28 cellular contexts compared by ENCODE assay signal in genomic region chr2:134420256-134420655, GRCh38.
DNase-seq lines count a peak whose midpoint lies in the region; FAIRE-seq and TF ChIP-seq lines count a peak whose summit lies in the region.
"Had no signal": no experiment of that assay in that cellular context is flagged by ENCODE, and none has a peak within 500 bp of the region (broad histone marks: within the 10 kb centered on the region; RNA-seq: fewer than 3 reads in every experiment).

No MANE protein-coding gene starts in this region.

- H3K56ac ChIP-seq in H9 (ENCODE audit: insufficient read length, low read depth, low read length) (no peak overlapping the region), H1 (replicated peaks; ENCODE audit: insufficient read length, low read depth, low read length) (no peak overlapping the region)

- H4K5ac ChIP-seq in H9 (ENCODE audit: insufficient read length, low read depth, low read length) (no peak overlapping the region), H1 (ENCODE audit: insufficient read length, low read depth, low read length) (no peak overlapping the region)

- H3K27me3 Mint-ChIP-seq in H9 (ENCODE audit: low read depth) = no peaks in the 10 kb centered on the region
- H3K27me3 Mint-ChIP-seq: activated B cell treated with CpG ODN at 0.5 μM for 24 hours; activated CD4-positive, alpha-beta memory T cell treated with anti-CD3 and anti-CD28 coated beads, Interleukin-2, amount 10 ng/mL, durations not matched to agents 7 days and 5 days; CD4-positive, alpha-beta T cell; memory B cell; stimulated activated naive CD8-positive, alpha-beta T cell treated with anti-CD3 and anti-CD28 coated beads, Interleukin-15, amount 100 ng/mL, for 72 hours had no signal

- dilution Hi-C loops in mammary epithelial cell (cut with HindIII; ENCODE audit: low sequenced_read_pairs) = no loop called here

- H2BK120ac ChIP-seq in H9 (ENCODE audit: low read depth, low read length, poor library complexity, severe bottlenecking) (no peak overlapping the region), H1 (replicated peaks; ENCODE audit: low read depth, low read length) (no peak overlapping the region)

- H3K27ac Mint-ChIP-seq in H9 = no peak overlapping the region
- H3K27ac Mint-ChIP-seq: activated B cell treated with CpG ODN at 0.5 μM for 24 hours; activated CD4-positive, alpha-beta memory T cell treated with anti-CD3 and anti-CD28 coated beads, Interleukin-2, amount 10 ng/mL, durations not matched to agents 7 days and 5 days; CD4-positive, alpha-beta T cell; memory B cell; stimulated activated naive CD8-positive, alpha-beta T cell treated with anti-CD3 and anti-CD28 coated beads, Interleukin-15, amount 100 ng/mL, for 72 hours had no signal

- POLR2A ChIA-PET in H1 (lab: Charles Lee; ENCODE audit: partially characterized antibody) = interaction anchor here (1.0 kb wide), 1 partner anchor 8 kb away, joined by 3 read pairs; no protein-coding TSS in a partner anchor

- H4K8ac ChIP-seq in H9 (replicated peaks; ENCODE audit: insufficient read length, low read depth, low read length) (no peak overlapping the region), H1 (ENCODE audit: extremely low read depth, insufficient read depth, low read length) (no peak overlapping the region)

- H2BK20ac ChIP-seq in H9 (ENCODE audit: low read depth, low read length, poor library complexity, severe bottlenecking) = no peak overlapping the region
- H2BK20ac ChIP-seq in H1 (ENCODE audit: low read length) = no peak overlapping the region

- CTCF ChIA-PET in H1 (lab: Charles Lee; ENCODE audit: partially characterized antibody) = interaction anchor here (0.5 to 2.4 kb wide), 6 partner anchors 9 to 177 kb away, joined by 3 to 13 read pairs (median 4); no protein-coding TSS in a partner anchor
- CTCF ChIA-PET in mammary epithelial cell (lab: Charles Lee; ENCODE audit: low non-redundant PET) = no interaction called here

- TF ChIP-seq POLR2A in H1 (IDR thresholded peaks at IDR 0.05; ENCODE audit: control extremely low read depth in 1 of 2, low read depth in 2 of 2, low read length in 2 of 2) = no peak

- H3K36me3 ChIP-seq in H1 (ENCODE audit: control insufficient read depth in 2 of 4, insufficient read depth in 4 of 4, low read length in 3 of 4) (peaks cover 0 to 9% (median 4%) of the 10 kb centered on the region in 4 experiments; a peak in 3 of 8 replicates), neural cell (ENCODE audit: insufficient read depth, low read length) (no peaks in the 10 kb centered on the region), mammary epithelial cell (ENCODE audit: insufficient read depth, low read length) (no peaks in the 10 kb centered on the region)
- H3K36me3 ChIP-seq: transverse colon had no signal

- peaks cover 0 to 10% (median 4%) of the 10 kb centered on the region in 3 experiments; a peak in 4 of 7 replicates for H3K36me3 Mint-ChIP-seq in H9 (ENCODE audit: insufficient read depth in 1 of 3, low read depth in 3 of 3)

- H3K4me2 ChIP-seq in H9 (ENCODE audit: insufficient read depth, insufficient read length, low read length) (no peak overlapping the region), H1 (ENCODE audit: insufficient read depth in 1 of 2, low read depth in 2 of 2, low read length in 2 of 2) (no peak overlapping the region), neural cell (ENCODE audit: low read length) (peak overlapping the region; percentile 58), mammary epithelial cell (ENCODE audit: insufficient read depth, low read depth, low read length) (no peak overlapping the region)
- H3K4me2 ChIP-seq: SK-N-SH had no signal

- H3K9me3 Mint-ChIP-seq in H9 = no peaks in the 10 kb centered on the region
- H3K9me3 Mint-ChIP-seq: activated B cell treated with CpG ODN at 0.5 μM for 24 hours; activated CD4-positive, alpha-beta memory T cell treated with anti-CD3 and anti-CD28 coated beads, Interleukin-2, amount 10 ng/mL, durations not matched to agents 7 days and 5 days; CD4-positive, alpha-beta T cell; memory B cell; stimulated activated naive CD8-positive, alpha-beta T cell treated with anti-CD3 and anti-CD28 coated beads, Interleukin-15, amount 100 ng/mL, for 72 hours had no signal

- no peak for FAIRE-seq in H1 (lab: Jason Lieb, UNC)
- FAIRE-seq: GM12878, H54, pancreas, small intestine had no signal

- H4K20me1 ChIP-seq in H9 (ENCODE audit: control insufficient read depth, insufficient read depth, insufficient read length) (no peaks in the 10 kb centered on the region), H1 (replicated peaks in 1 of 2; ENCODE audit: control insufficient read depth in 1 of 2, insufficient read depth in 2 of 2, low read length in 2 of 2) (no peaks in the 10 kb centered on the region), neural cell (ENCODE audit: insufficient read depth) (no peaks in the 10 kb centered on the region), mammary epithelial cell (ENCODE audit: insufficient read depth, low read length) (no peaks in the 10 kb centered on the region)

- H3K23me2 ChIP-seq in H9 (ENCODE audit: insufficient read length, low read depth, low read length, poor library complexity, severe bottlenecking) (no peaks in the 10 kb centered on the region), H1 (ENCODE audit: low read depth, low read length) (no peaks in the 10 kb centered on the region)

- H3K4me3 ChIP-seq in H1 (ENCODE audit: extremely low read depth in 1 of 4, insufficient read depth in 2 of 4, low read depth in 3 of 4, low read length in 4 of 4) (no peak overlapping the region), neural cell (ENCODE audit: low read length) (peak overlapping the region; percentile 27), mammary epithelial cell (replicated peaks in 1 of 3; ENCODE audit: insufficient read depth in 1 of 3, low read depth in 2 of 3, low read length in 3 of 3) (no peak overlapping the region)
- H3K4me3 ChIP-seq: GM12878, pancreas, transverse colon had no signal

- no peaks in the 10 kb centered on the region for H3K27me3 ChIP-seq in H9 (ENCODE audit: insufficient read depth, low read length)
- H3K27me3 ChIP-seq in H1 (replicated peaks in 1 of 4; ENCODE audit: control insufficient read depth in 3 of 4, extremely low read depth in 1 of 4, insufficient read depth in 3 of 4, low read length in 3 of 4) = no peaks in the 10 kb centered on the region
- no peaks in the 10 kb centered on the region for H3K27me3 ChIP-seq in neural cell (ENCODE audit: insufficient read depth, low read depth, low read length)
- H3K27me3 ChIP-seq in mammary epithelial cell (ENCODE audit: insufficient read depth, low read length) = no peaks in the 10 kb centered on the region
- H3K27me3 ChIP-seq: pancreas, transverse colon had no signal

- intact Hi-C loops in mammary epithelial cell (cut with micrococcal nuclease) = no loop called here

- DNase-seq in H9 (peak; percentile 56), NCI-H2196 treated with DMSO at 0.1 percent for 48 hours (lab: John Stamatoyannopoulos, UW; ENCODE audit: unreplicated experiment) (peak; percentile 35), H1 (ENCODE audit: low read depth in 1 of 2, low spot score in 2 of 2) (no peak), NCI-H748 (lab: John Stamatoyannopoulos, UW; ENCODE audit: unreplicated experiment) (no peak), foreskin melanocyte (no peak), mammary epithelial cell (no peak)
- no peak for DNase-seq in activated CD4-positive, alpha-beta T cell treated with anti-CD3 and anti-CD28 coated beads for 4 hours
- DNase-seq: activated B cell treated with CpG ODN at 0.5 μM for 24 hours; activated CD4-positive, alpha-beta memory T cell treated with anti-CD3 and anti-CD28 coated beads, Interleukin-2, amount 10 ng/mL, durations not matched to agents 7 days and 5 days; activated naive CD4-positive, alpha-beta T cell; amygdala; CD4-positive, alpha-beta T cell; DMS153; foreskin fibroblast; hypothalamus; islet precursor cell; Karpas-422; NCI-H82; pancreas; SK-N-SH; small intestine; stimulated activated CD4-positive, alpha-beta T cell treated with anti-CD3 and anti-CD28 coated beads, Interleukin-4, amount 100 ng/mL, for 1 hour; stimulated activated naive CD8-positive, alpha-beta T cell treated with anti-CD3 and anti-CD28 coated beads, Interleukin-15, amount 100 ng/mL, for 72 hours; transverse colon had no signal

- no peak overlapping the region for H3T11ph ChIP-seq in H9 (ENCODE audit: low read length)

- H3K4me1 ChIP-seq in H9 (ENCODE audit: insufficient read depth, low read length) = no peaks in the 10 kb centered on the region
- H3K4me1 ChIP-seq in H1 (replicated peaks in 1 of 4; ENCODE audit: control insufficient read depth in 3 of 4, insufficient read depth in 4 of 4, low read length in 3 of 4) = 0 out of 7 replicates have a peak, but pooled peaks cover 0 to 3% (median 0%) of the 10 kb centered on the region in 4 experiments
- H3K4me1 ChIP-seq in mammary epithelial cell (ENCODE audit: insufficient read depth, low read length) = peaks cover 3% of the 10 kb centered on the region
- H3K4me1 ChIP-seq: transverse colon had no signal

- TF ChIP-seq RAD21 in H1 (IDR thresholded peaks at IDR 0.05 in 1 of 2, conservative IDR thresholded peaks at IDR 0.05 in 1 of 2; ENCODE audit: low read depth in 2 of 2, low read length in 2 of 2) = no peak
- TF ChIP-seq RAD21 in neural cell (conservative IDR thresholded peaks at IDR 0.05) = no peak

- peaks cover 6 to 8% of the 10 kb centered on the region in 2 experiments for H3K4me1 Mint-ChIP-seq in H9
- H3K4me1 Mint-ChIP-seq: activated B cell treated with CpG ODN at 0.5 μM for 24 hours, memory B cell had no signal

- BruUV-seq in mammary epithelial cell (replicated peaks; lab: Mats Ljungman, UMichigan) = no TSS peak

- H2BK12ac ChIP-seq in H9 (ENCODE audit: insufficient read length, low read depth, low read length) = no peak overlapping the region
- no peak overlapping the region for H2BK12ac ChIP-seq in H1 (ENCODE audit: low read depth, low read length)

- TF ChIP-seq CTCF in H9 (conservative IDR thresholded peaks at IDR 0.05) (no peak), H1 (IDR thresholded peaks at IDR 0.05; ENCODE audit: control extremely low read depth in 1 of 3, insufficient read depth in 1 of 3, low read depth in 1 of 3, low read length in 3 of 3) (no peak), neural cell (IDR thresholded peaks at IDR 0.05; ENCODE audit: poor library complexity, severe bottlenecking) (no peak), mammary epithelial cell (conservative IDR thresholded peaks at IDR 0.05 in 1 of 2, IDR thresholded peaks at IDR 0.05 in 1 of 2; ENCODE audit: extremely low read depth in 1 of 2, insufficient read depth in 1 of 2, low read depth in 1 of 2, low read length in 2 of 2) (no peak)

- H2AFZ ChIP-seq in H9 (ENCODE audit: low read length) (no peak overlapping the region), H1 (ENCODE audit: low read length) (no peak overlapping the region), neural cell (ENCODE audit: low read depth, low read length) (no peak overlapping the region), mammary epithelial cell (ENCODE audit: low read depth, low read length) (no peak overlapping the region)

- H3K14ac ChIP-seq in H9 (ENCODE audit: insufficient read depth, low read length) = no peak overlapping the region
- no peak overlapping the region for H3K14ac ChIP-seq in H1 (ENCODE audit: insufficient read length)

- H3K4ac ChIP-seq in H9 (ENCODE audit: low read depth, low read length) = no peak overlapping the region
- H3K4ac ChIP-seq in H1 (replicated peaks; ENCODE audit: insufficient read length, low read depth, low read length) = no peak overlapping the region

- H3K9ac ChIP-seq in H9 (ENCODE audit: extremely low read depth, insufficient read length, low read length) (no peak overlapping the region), H1 (replicated peaks in 1 of 4; ENCODE audit: extremely low read depth in 1 of 4, low read depth in 3 of 4, low read length in 3 of 4) (no peak overlapping the region), neural cell (ENCODE audit: low read length) (peak overlapping the region; percentile 41), mammary epithelial cell (ENCODE audit: insufficient read depth, low read length) (no peak overlapping the region)
- H3K9ac ChIP-seq: SK-N-SH had no signal

- H3F3A ChIP-seq in neural cell (ENCODE audit: insufficient read depth, low read length, poor library complexity, severe bottlenecking) = no peaks in the 10 kb centered on the region

- no peak overlapping the region for H3K27ac ChIP-seq in H9 (ENCODE audit: insufficient read length, low read depth, low read length)
- H3K27ac ChIP-seq in H1 (ENCODE audit: low read depth, low read length) = no peak overlapping the region
- peak overlapping the region; percentile 66 for H3K27ac ChIP-seq in neural cell (ENCODE audit: low read length)
- H3K27ac ChIP-seq in mammary epithelial cell (ENCODE audit: insufficient read depth, low read depth, low read length) = no peak overlapping the region
- H3K27ac ChIP-seq: pancreas, transverse colon had no signal

- H3K9me2 ChIP-seq in neural cell (ENCODE audit: insufficient read depth, low read length) = no peaks in the 10 kb centered on the region
- H3K9me2 ChIP-seq: SK-N-SH had no signal

- H2BK15ac ChIP-seq in H9 (ENCODE audit: low read depth, low read length) (no peak overlapping the region), H1 (ENCODE audit: low read length) (no peak overlapping the region)

- no CpG with 5 or more reads among the region's 7 CpGs for WGBS in H9 (ENCODE audit: extremely low coverage, insufficient read length, low lambda C conversion rate)
- 83% methylated on average over 7 of the region's 7 CpGs; no CpG with 5 or more reads in 1 of the 2 experiments for WGBS in H1 (ENCODE audit: extremely low coverage in 1 of 2, insufficient coverage in 1 of 2, insufficient read length in 1 of 2, insufficient replicate concordance in 2 of 2, low coverage in 1 of 2, low lambda C conversion rate in 2 of 2, missing lambda C conversion rate in 1 of 2), 2 experiments
- WGBS in mammary epithelial cell (ENCODE audit: low coverage, missing lambda C conversion rate) = 97% methylated on average over 5 of the region's 7 CpGs

- H2AK5ac ChIP-seq in H9 (ENCODE audit: insufficient read length, low read length) (no peak overlapping the region), H1 (ENCODE audit: low read depth, low read length) (no peak overlapping the region)

- H3K23ac ChIP-seq in H9 (ENCODE audit: insufficient read length, low read depth, low read length) (no peak overlapping the region), H1 (ENCODE audit: insufficient read length) (no peak overlapping the region)

- in situ Hi-C loops in mammary epithelial cell (cut with MboI; ENCODE audit: low sequenced_read_pairs in 2 of 2) = loop anchor here in 1 of 2 donors (25.0 kb wide), 3 partner anchors 183 to 533 kb away; no protein-coding TSS in a partner anchor

- H3K79me1 ChIP-seq in H9 (ENCODE audit: insufficient read depth, low read depth, low read length, poor library complexity, severe bottlenecking) (no peaks in the 10 kb centered on the region), H1 (ENCODE audit: low read depth, low read length) (no peaks in the 10 kb centered on the region)

- no peak for TF ChIP-seq EP300 in H1 (IDR thresholded peaks at IDR 0.05; ENCODE audit: borderline replicate concordance in 1 of 2, low read depth in 2 of 2, low read length in 2 of 2)
- no peak for TF ChIP-seq EP300 in neural cell (conservative IDR thresholded peaks at IDR 0.05; ENCODE audit: poor library complexity, severe bottlenecking)

- H3K79me2 ChIP-seq in H9 (ENCODE audit: insufficient read depth, low read length) (no peaks in the 10 kb centered on the region), H1 (ENCODE audit: control insufficient read depth in 1 of 2, insufficient read depth in 2 of 2, low read length in 2 of 2) (no peaks in the 10 kb centered on the region), neural cell (replicated peaks; ENCODE audit: insufficient read depth, low read length) (no peaks in the 10 kb centered on the region), mammary epithelial cell (ENCODE audit: insufficient read depth, low read length) (no peaks in the 10 kb centered on the region)

- H4K91ac ChIP-seq in H9 (ENCODE audit: insufficient read length, low read depth, low read length) (no peak overlapping the region), H1 (replicated peaks; ENCODE audit: insufficient read length, low read length) (no peak overlapping the region)

- no peak overlapping the region for H3K4me3 Mint-ChIP-seq in H9
- H3K4me3 Mint-ChIP-seq: activated B cell treated with CpG ODN at 0.5 μM for 24 hours; activated CD4-positive, alpha-beta memory T cell treated with anti-CD3 and anti-CD28 coated beads, Interleukin-2, amount 10 ng/mL, durations not matched to agents 7 days and 5 days; CD4-positive, alpha-beta T cell; memory B cell; stimulated activated naive CD8-positive, alpha-beta T cell treated with anti-CD3 and anti-CD28 coated beads, Interleukin-15, amount 100 ng/mL, for 72 hours had no signal

- no peak overlapping the region for H2BK5ac ChIP-seq in H9 (ENCODE audit: insufficient read length, low read length)
- no peak overlapping the region for H2BK5ac ChIP-seq in H1 (ENCODE audit: low read depth, low read length)

- H3K9me3 ChIP-seq in H9 (ENCODE audit: control insufficient read depth, low read depth, low read length) = no peaks in the 10 kb centered on the region
- H3K9me3 ChIP-seq in H1 (ENCODE audit: insufficient read depth in 2 of 2, low read depth in 1 of 2, low read length in 1 of 2) = no peaks in the 10 kb centered on the region
- no peaks in the 10 kb centered on the region for H3K9me3 ChIP-seq in neural cell (ENCODE audit: low read length)
- H3K9me3 ChIP-seq in mammary epithelial cell (replicated peaks; ENCODE audit: insufficient read depth, low read length) = no peaks in the 10 kb centered on the region
- H3K9me3 ChIP-seq: pancreas, SK-N-SH, transverse colon had no signal

- H3K18ac ChIP-seq in H9 (ENCODE audit: insufficient read length, low read depth, low read length) (no peak overlapping the region), H1 (ENCODE audit: extremely low read depth, low read length) (no peak overlapping the region)

Comparison
In these comparisons a context has a peak if more than half of its experiments do, and no peak if none do; other contexts are left out.
1. DNase-seq: peak in H9 (single experiment) and NCI-H2196 treated with DMSO at 0.1 percent for 48 hours (single experiment); none in H1 (0 of 2), activated CD4-positive, alpha-beta T cell treated with anti-CD3 and anti-CD28 coated beads for 4 hours (0 of 2), NCI-H748 (single experiment), foreskin melanocyte (single experiment) and mammary epithelial cell (single experiment).